ENCODE assay signal across 8 cellular contexts in genomic region chrX:48475295-48475694, GRCh38. TPM values are rescaled to one million over a fixed set of nuclear protein-coding genes. Genes with fewer than 3 reads are reported as not detected.
DNase-seq lines count a peak whose midpoint lies in the region; ATAC-seq and TF ChIP-seq lines count a peak whose summit lies in the region.

No MANE protein-coding gene starts in this region.

- POLR2A ChIA-PET in WTC11 (lab: Charles Lee), result no interaction called here

- no peak for TF ChIP-seq CTCF in WTC11 (IDR thresholded peaks at IDR 0.05)
- TF ChIP-seq CTCF in adrenal gland (IDR thresholded peaks at IDR 0.05), result no peak

- no peaks in the 10 kb centered on the region for H3K4me1 ChIP-seq in adrenal gland (replicated peaks in 1 of 2)

- H3K27ac Mint-ChIP-seq in activated T-cell treated with anti-CD3 and anti-CD28 coated beads, Interleukin-2, amount 50 U/mL, for 24 hours, result peak overlapping the region; percentile 94
- H3K27ac Mint-ChIP-seq in WTC11, result no peak overlapping the region

- peaks cover 40% of the 10 kb centered on the region for H3K36me3 Mint-ChIP-seq in activated T-cell treated with anti-CD3 and anti-CD28 coated beads, Interleukin-2, amount 50 U/mL, for 24 hours (ENCODE audit: low read depth)
- peaks cover 5% of the 10 kb centered on the region; the same call in 1 of the 2 replicates for H3K36me3 Mint-ChIP-seq in WTC11

- no peak for DNase-seq in activated T-cell treated with anti-CD3 and anti-CD28 coated beads, Interleukin-2, amount 50 U/mL, for 24 hours
- no peak for DNase-seq in activated T-cell treated with anti-CD3 and anti-CD28 coated beads, Interleukin-2, amount 50 U/mL, for 1 hour
- DNase-seq in WTC11 (ENCODE audit: low spot score) (no peak), substantia nigra (lab: John Stamatoyannopoulos, UW) (no peak), NCI-H526 treated with DMSO at 0.1 percent for 48 hours (lab: John Stamatoyannopoulos, UW) (no peak), adrenal gland (no peak)

- H3K4me1 Mint-ChIP-seq in activated T-cell treated with anti-CD3 and anti-CD28 coated beads, Interleukin-2, amount 50 U/mL, for 24 hours (ENCODE audit: low read depth), result peaks cover 25% of the 10 kb centered on the region
- peaks cover 38% of the 10 kb centered on the region for H3K4me1 Mint-ChIP-seq in WTC11

- CTCF ChIA-PET in WTC11 (lab: Charles Lee), result interaction anchor here (1.4 kb wide), 1 partner anchor 9 kb away, joined by 3 read pairs; no protein-coding TSS in a partner anchor

- H3K27ac ChIP-seq in substantia nigra (ENCODE audit: low read depth, low read length, poor library complexity, severe bottlenecking) (peak overlapping the region; percentile 83), adrenal gland (peak overlapping the region in 2 of 5 donors; percentile 82 to 86)

- WGBS in adrenal gland, 4 donors, result 6 to 35% (median 22%) methylated on average over 4 to 5 of the region's 5 CpGs

- H3K9me3 Mint-ChIP-seq in activated T-cell treated with anti-CD3 and anti-CD28 coated beads, Interleukin-2, amount 50 U/mL, for 24 hours, result no peaks in the 10 kb centered on the region
- no peaks in the 10 kb centered on the region for H3K9me3 Mint-ChIP-seq in WTC11

- TF ChIP-seq POLR2A in adrenal gland (IDR thresholded peaks at IDR 0.05), result no peak

- ATAC-seq in WTC11 (no peak), HG02840 (IDR thresholded peaks at IDR 0.05; ENCODE audit: low FRiP score, unreplicated experiment) (no peak)

- H3K9me3 ChIP-seq in iPS-18c (ENCODE audit: control insufficient read depth, insufficient read depth, low read length), result no peaks in the 10 kb centered on the region
- H3K9me3 ChIP-seq in adrenal gland (replicated peaks in 1 of 3), result no peaks in the 10 kb centered on the region

- H3K4me3 ChIP-seq in iPS-18c (ENCODE audit: insufficient read depth, low read depth, low read length), result peak overlapping the region; percentile 71
- peak overlapping the region in 2 of 4 donors; percentile 56 to 64 for H3K4me3 ChIP-seq in adrenal gland

- H3K27me3 ChIP-seq in adrenal gland, result no peaks in the 10 kb centered on the region

- no peaks in the 10 kb centered on the region for H3K36me3 ChIP-seq in adrenal gland (replicated peaks in 1 of 2)

- peak overlapping the region; percentile 90 for H3K4me3 Mint-ChIP-seq in activated T-cell treated with anti-CD3 and anti-CD28 coated beads, Interleukin-2, amount 50 U/mL, for 24 hours
- peak overlapping the region; percentile 93 for H3K4me3 Mint-ChIP-seq in WTC11

- peaks cover 14% of the 10 kb centered on the region for H3K27me3 Mint-ChIP-seq in activated T-cell treated with anti-CD3 and anti-CD28 coated beads, Interleukin-2, amount 50 U/mL, for 24 hours
- H3K27me3 Mint-ChIP-seq in WTC11 (ENCODE audit: low read depth), result no peaks in the 10 kb centered on the region

- intact Hi-C loops in adrenal gland (cut with DNase I), result no loop called here

TF ChIP-seq in WTC11, 78 proteins besides CTCF, POLR2A, EP300 and RAD21:
- TF ChIP-seq GABPB1 (CRISPR knock-in tag; IDR thresholded peaks at IDR 0.05) (no peak), JAZF1 (CRISPR knock-in tag; IDR thresholded peaks at IDR 0.05) (no peak)

RNA-seq across cellular contexts. Expression of gene FTSJ1, which starts 0.7 kb away (rescaled TPM):
- total RNA-seq in WTC11 (2021) (50.2 to 54.5 TPM (median 53.9 TPM) in 3 replicates), adrenal gland (10 to 100 TPM; 27.8 to 83.4 (median 41.0) TPM)
- polyA plus RNA-seq in adrenal gland, result 10 to 100 TPM; 42.2 to 59.2 (median 52.0) TPM

RNA-seq across cellular contexts. Expression of gene SLC38A5, which starts 5.2 kb away (rescaled TPM):
- 30.9 to 50.6 TPM (median 34.6 TPM) in 3 replicates for total RNA-seq in WTC11 (2021)
- 1 to 10 TPM in 7 of 8 donors, under 1 TPM in 1; 0.85 to 6.6 (median 4.6) TPM for total RNA-seq in adrenal gland
- polyA plus RNA-seq in adrenal gland, result 1 to 10 TPM; 3.7 to 6.2 (median 6.0) TPM

RNA-seq across cellular contexts. Expression of gene PORCN, which starts 33.5 kb away (rescaled TPM):
- total RNA-seq in WTC11 (2021) (16.4 to 19.7 TPM (median 16.9 TPM) in 3 replicates), adrenal gland (100 to 1,000 TPM in 2 of 8 donors, 10 to 100 TPM in 6; 48.3 to 290 (median 90.2) TPM)
- 100 to 1,000 TPM in 1 of 3 donors, 10 to 100 TPM in 2; 36.6 to 199 (median 60.1) TPM for polyA plus RNA-seq in adrenal gland

RNA-seq across cellular contexts. Expression of gene EBP, which starts 46.3 kb away (rescaled TPM):
- 129 to 145 TPM (median 138 TPM) in 3 replicates for total RNA-seq in WTC11 (2021)
- total RNA-seq in adrenal gland, result 100 to 1,000 TPM in 7 of 8 donors, 10 to 100 TPM in 1; 85.8 to 678 (median 152) TPM
- 1,000 to 10,000 TPM in 1 of 3 donors, 100 to 1,000 TPM in 2; 119 to 1,010 (median 252) TPM for polyA plus RNA-seq in adrenal gland
